Comparison of ENCODE assay signal across 11 cellular contexts in genomic region chr6:6002809-6003333, GRCh38. TPM values are rescaled to one million over a fixed set of nuclear protein-coding genes. Genes with fewer than 3 reads are reported as not detected.
DNase-seq lines count a peak whose midpoint lies in the region; ATAC-seq and TF ChIP-seq lines count a peak whose summit lies in the region.
"Had no signal": no experiment of that assay in that cellular context is flagged by ENCODE, and none has a peak within 500 bp of the region (broad histone marks: within the 10 kb centered on the region; RNA-seq: fewer than 3 reads in every experiment).

No MANE protein-coding gene starts in this region.

- CTCF ChIA-PET in activated CD8-positive, alpha-beta memory T cell treated with anti-CD3 and anti-CD28 coated beads, Interleukin-2, amount 10 ng/mL, durations not matched to agents 7 days and 5 days (lab: Charles Lee): interaction anchor here (1.8 kb wide), 1 partner anchor 8 kb away, joined by 5 read pairs; no protein-coding TSS in a partner anchor

- peak overlapping the region; percentile 69 for H3K4me3 Mint-ChIP-seq in activated CD8-positive, alpha-beta memory T cell treated with anti-CD3 and anti-CD28 coated beads, Interleukin-2, amount 10 ng/mL, durations not matched to agents 7 days and 5 days
- no peak overlapping the region for H3K4me3 Mint-ChIP-seq in activated T-helper 2 cell treated with anti-CD3 and anti-CD28 coated beads, Interferon-gamma antibody, Interleukin-2, Interleukin-4, amounts not matched to agents 10 μg/mL and 5 μg/mL and 100 μg/mL, durations not matched to agents 14 hours and 24 hours and 36 hours (ENCODE audit: low read depth)

- no peak for TF ChIP-seq POLR2A in stomach (IDR thresholded peaks at IDR 0.05)

- no peaks in the 10 kb centered on the region for H3K9me3 Mint-ChIP-seq in activated CD8-positive, alpha-beta memory T cell treated with anti-CD3 and anti-CD28 coated beads, Interleukin-2, amount 10 ng/mL, durations not matched to agents 7 days and 5 days (ENCODE audit: low read depth)
- peaks cover 32% of the 10 kb centered on the region for H3K9me3 Mint-ChIP-seq in activated T-helper 2 cell treated with anti-CD3 and anti-CD28 coated beads, Interferon-gamma antibody, Interleukin-2, Interleukin-4, amounts not matched to agents 10 μg/mL and 5 μg/mL and 100 μg/mL, durations not matched to agents 14 hours and 24 hours and 36 hours

- H3K36me3 ChIP-seq in iPS-20b (ENCODE audit: insufficient read depth, low read depth, low read length) (no peaks in the 10 kb centered on the region), stomach (no peaks in the 10 kb centered on the region)

- H3K4me1 Mint-ChIP-seq in activated CD8-positive, alpha-beta memory T cell treated with anti-CD3 and anti-CD28 coated beads, Interleukin-2, amount 10 ng/mL, durations not matched to agents 7 days and 5 days: peaks cover 50% of the 10 kb centered on the region
- peaks cover 40% of the 10 kb centered on the region for H3K4me1 Mint-ChIP-seq in activated T-helper 2 cell treated with anti-CD3 and anti-CD28 coated beads, Interferon-gamma antibody, Interleukin-2, Interleukin-4, amounts not matched to agents 10 μg/mL and 5 μg/mL and 100 μg/mL, durations not matched to agents 14 hours and 24 hours and 36 hours (ENCODE audit: low read depth)

- H3K27ac ChIP-seq in iPS-20b (ENCODE audit: low read length): no peak overlapping the region
- peak overlapping the region in 2 of 5 donors; percentile 60 to 64 for H3K27ac ChIP-seq in stomach

- H3K4me1 ChIP-seq in iPS-20b (ENCODE audit: insufficient read depth, low read length): peaks cover 23% of the 10 kb centered on the region
- H3K4me1 ChIP-seq in stomach: peaks cover 45 to 74% (median 62%) of the 10 kb centered on the region in 4 donors

- intact Hi-C loops in activated T-helper 2 cell treated with anti-CD3 and anti-CD28 coated beads, Interferon-gamma antibody, Interleukin-2, Interleukin-4, amounts not matched to agents 10 μg/mL and 5 μg/mL and 100 μg/mL, durations not matched to agents 14 hours and 24 hours and 36 hours (cut with micrococcal nuclease): loop anchor here (5.0 kb wide), 1 partner anchor 916 kb away; the partner anchor contains the start of gene PPP1R3G
- intact Hi-C loops in stomach (cut with DNase I; ENCODE audit: low total_unique reads): no loop called here

- TF ChIP-seq CTCF in stomach (IDR thresholded peaks at IDR 0.05): no peak

- H3K36me3 Mint-ChIP-seq in activated CD8-positive, alpha-beta memory T cell treated with anti-CD3 and anti-CD28 coated beads, Interleukin-2, amount 10 ng/mL, durations not matched to agents 7 days and 5 days: peaks cover 26% of the 10 kb centered on the region
- H3K36me3 Mint-ChIP-seq in activated T-helper 2 cell treated with anti-CD3 and anti-CD28 coated beads, Interferon-gamma antibody, Interleukin-2, Interleukin-4, amounts not matched to agents 10 μg/mL and 5 μg/mL and 100 μg/mL, durations not matched to agents 14 hours and 24 hours and 36 hours (ENCODE audit: low read depth): peaks cover 29% of the 10 kb centered on the region

- no peak overlapping the region for H3K9ac ChIP-seq in iPS-20b (ENCODE audit: low read depth, low read length)

- WGBS in stomach, 5 donors: 7 to 17% (median 12%) methylated on average over 24 to 31 of the region's 31 CpGs

- peaks cover 4% of the 10 kb centered on the region; the same call in 1 of the 2 replicates for H3K9me3 ChIP-seq in iPS-20b (ENCODE audit: insufficient read depth, low read depth, low read length)
- peaks cover 0 to 47% (median 25%) of the 10 kb centered on the region in 4 donors for H3K9me3 ChIP-seq in stomach

- peak overlapping the region; percentile 63 for H3K27ac Mint-ChIP-seq in activated CD8-positive, alpha-beta memory T cell treated with anti-CD3 and anti-CD28 coated beads, Interleukin-2, amount 10 ng/mL, durations not matched to agents 7 days and 5 days
- H3K27ac Mint-ChIP-seq in activated T-helper 2 cell treated with anti-CD3 and anti-CD28 coated beads, Interferon-gamma antibody, Interleukin-2, Interleukin-4, amounts not matched to agents 10 μg/mL and 5 μg/mL and 100 μg/mL, durations not matched to agents 14 hours and 24 hours and 36 hours: peak overlapping the region; percentile 14

- TF ChIP-seq EP300 in stomach (IDR thresholded peaks at IDR 0.05): no peak

- H3K27me3 ChIP-seq in iPS-20b (ENCODE audit: insufficient read depth, low read length) (peaks cover 100% of the 10 kb centered on the region), stomach (peaks cover 78 to 100% (median 97%) of the 10 kb centered on the region in 3 donors)

- DNase-seq in activated CD8-positive, alpha-beta memory T cell treated with anti-CD3 and anti-CD28 coated beads, Interleukin-2, amount 10 ng/mL, durations not matched to agents 7 days and 5 days: no peak
- no peak for DNase-seq in activated CD8-positive, alpha-beta memory T cell treated with anti-CD3 and anti-CD28 coated beads, Interleukin-2, amount 50 U/mL, for 48 hours
- DNase-seq in activated T-helper 2 cell treated with anti-CD3 and anti-CD28 coated beads, Interferon-gamma antibody, Interleukin-2, Interleukin-4, amounts not matched to agents 10 μg/mL and 5 μg/mL and 100 μg/mL, durations not matched to agents 14 hours and 24 hours and 36 hours (ENCODE audit: low spot score): no peak
- no peak for DNase-seq in stomach
- no peak for DNase-seq in hepatic stellate cell (ENCODE audit: low spot score)
- DNase-seq in NCI-H2107 treated with DMSO at 0.1 percent for 48 hours (lab: John Stamatoyannopoulos, UW; ENCODE audit: unreplicated experiment): no peak
- DNase-seq in NCI-H2081 treated with DMSO at 0.1 percent for 48 hours (lab: John Stamatoyannopoulos, UW): no peak
- DNase-seq: NCI-H1048, RPMI8226 had no signal

- H3K27me3 Mint-ChIP-seq in activated CD8-positive, alpha-beta memory T cell treated with anti-CD3 and anti-CD28 coated beads, Interleukin-2, amount 10 ng/mL, durations not matched to agents 7 days and 5 days: peaks cover 95% of the 10 kb centered on the region
- H3K27me3 Mint-ChIP-seq in activated T-helper 2 cell treated with anti-CD3 and anti-CD28 coated beads, Interferon-gamma antibody, Interleukin-2, Interleukin-4, amounts not matched to agents 10 μg/mL and 5 μg/mL and 100 μg/mL, durations not matched to agents 14 hours and 24 hours and 36 hours (ENCODE audit: low read depth): peaks cover 86% of the 10 kb centered on the region

- no peak for ATAC-seq in activated CD8-positive, alpha-beta memory T cell treated with anti-CD3 and anti-CD28 coated beads, Interleukin-2, amount 10 ng/mL, durations not matched to agents 7 days and 5 days

- peak overlapping the region; percentile 62 for H3K4me3 ChIP-seq in iPS-20b (ENCODE audit: low read length)
- H3K4me3 ChIP-seq in stomach: peak overlapping the region; percentile 30 to 48 (median 36)

RNA-seq across cellular contexts. Expression of gene NRN1, which starts 3.9 kb away (rescaled TPM):
- total RNA-seq in activated CD8-positive, alpha-beta memory T cell treated with anti-CD3 and anti-CD28 coated beads, Interleukin-2, amount 10 ng/mL, durations not matched to agents 7 days and 5 days: 1 to 10 TPM in 1 of 2 experiments, under 1 TPM in 1; 0.26 to 1.7 TPM
- 0.71 and 0.75 TPM in 2 replicates for total RNA-seq in activated T-helper 2 cell treated with anti-CD3 and anti-CD28 coated beads, Interferon-gamma antibody, Interleukin-2, Interleukin-4, amounts not matched to agents 10 μg/mL and 5 μg/mL and 100 μg/mL, durations not matched to agents 14 hours and 24 hours and 36 hours
- 1 to 10 TPM in 2 of 5 donors, under 1 TPM in 1, not detected in 2; 0.45 to 4.5 (median 4.2) TPM for total RNA-seq in stomach
- 1 to 10 TPM; 3.0 to 9.8 (median 7.0) TPM for polyA plus RNA-seq in stomach
- total RNA-seq: fibroblast of villous mesenchyme had no signal
